Comparison of ENCODE assay signal across 11 cellular contexts in the genomic region with DNA sequence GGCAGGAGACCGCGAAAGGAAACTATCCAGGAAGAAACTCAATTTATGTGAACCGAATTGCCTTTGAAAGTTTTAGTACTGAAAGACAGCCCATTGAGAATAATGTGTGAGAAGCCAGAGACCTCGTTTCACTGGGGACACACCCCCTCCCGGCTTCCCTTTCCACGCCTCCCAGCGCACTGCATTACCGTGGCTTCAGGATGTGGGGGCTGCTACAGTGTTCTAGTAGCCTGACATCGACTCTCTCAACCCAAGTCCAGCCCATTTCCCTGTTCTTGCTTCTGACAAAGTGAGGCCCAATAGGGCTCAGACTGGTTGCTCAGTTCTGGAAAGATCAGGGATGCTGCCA.
A peak's percentile ranks its signal among the peaks of the same experiment; 100 is the strongest.
DNase-seq lines count a peak whose midpoint lies in the region; ATAC-seq and TF ChIP-seq lines count a peak whose summit lies in the region.
"Had no signal": no experiment of that assay in that cellular context is flagged by ENCODE, and none has a peak within 500 bp of the region (broad histone marks: within the 10 kb centered on the region; RNA-seq: fewer than 3 reads in every experiment).

No MANE protein-coding gene starts in this region.

- H3K27me3 ChIP-seq in GM06990 (replicated peaks; ENCODE audit: control insufficient read depth, insufficient read depth, low read length) (no peaks in the 10 kb centered on the region), OCI-LY1 (ENCODE audit: insufficient read depth, low read length) (no peaks in the 10 kb centered on the region)

- H3K9ac ChIP-seq in OCI-LY1 (ENCODE audit: low read length) = peak overlapping the region; percentile 94

- ATAC-seq in GM21367 (IDR thresholded peaks at IDR 0.05; ENCODE audit: unreplicated experiment) (peak; percentile 15), memory B cell (ENCODE audit: low read depth) (no peak)
- ATAC-seq: left ventricle myocardium superior had no signal

- H3K4me1 ChIP-seq in OCI-LY1 (ENCODE audit: insufficient read depth, low read length, severe bottlenecking) = peaks cover 70% of the 10 kb centered on the region

- H3K4me3 ChIP-seq in GM06990 (replicated peaks; ENCODE audit: low read depth, low read length) (peak overlapping the region; percentile 87), OCI-LY1 (ENCODE audit: low read depth, low read length, poor library complexity, severe bottlenecking) (peak overlapping the region; percentile 82)
- H3K4me3 ChIP-seq: thoracic aorta had no signal

- H3K9me3 ChIP-seq in OCI-LY1 (ENCODE audit: low read length) = no peaks in the 10 kb centered on the region
- H3K9me3 ChIP-seq: thoracic aorta had no signal

- H3K36me3 ChIP-seq in GM06990 (ENCODE audit: control insufficient read depth, insufficient read depth, low read length) = no peaks in the 10 kb centered on the region
- peaks cover 12% of the 10 kb centered on the region for H3K36me3 ChIP-seq in OCI-LY1 (ENCODE audit: insufficient read depth, low read length)
- H3K36me3 ChIP-seq: thoracic aorta had no signal

- H3K27me3 Mint-ChIP-seq in memory B cell = no peaks in the 10 kb centered on the region

- no peak overlapping the region for H2AFZ ChIP-seq in OCI-LY1 (ENCODE audit: low read length)

- peak; percentile 76 for DNase-seq in GM06990 (ENCODE audit: extremely low read depth, insufficient read length)
- DNase-seq in memory B cell (ENCODE audit: low spot score in 2 of 2) = no peak
- DNase-seq in activated CD4-positive, CD25-positive, alpha-beta regulatory T cell (lab: John Stamatoyannopoulos, UW) = no peak
- no peak for DNase-seq in activated gamma-delta T cell treated with Interleukin-2 at 50 U/mL for 16 hours
- DNase-seq in T-helper 2 cell = no peak
- DNase-seq in substantia nigra (lab: John Stamatoyannopoulos, UW) = no peak
- DNase-seq: left ventricle myocardium superior had no signal

- peaks cover 5% of the 10 kb centered on the region; the same call in 1 of the 2 replicates for H3F3A ChIP-seq in OCI-LY1 (ENCODE audit: insufficient read depth, low read length)

- TF ChIP-seq CTCF in GM06990 (IDR thresholded peaks at IDR 0.05; ENCODE audit: insufficient read depth, low read length, poor library complexity, severe bottlenecking) (no peak), OCI-LY1 (IDR thresholded peaks at IDR 0.05; ENCODE audit: low read length) (no peak)

- peaks cover 39% of the 10 kb centered on the region for H3K4me1 Mint-ChIP-seq in memory B cell

- peak overlapping the region; percentile 97 for H3K4me3 Mint-ChIP-seq in memory B cell

- H3K27ac ChIP-seq in OCI-LY1 (ENCODE audit: low read depth, low read length, poor library complexity, severe bottlenecking) (peak overlapping the region; percentile 97), substantia nigra (ENCODE audit: low read depth, low read length, poor library complexity, severe bottlenecking) (no peak overlapping the region)
- H3K27ac ChIP-seq: thoracic aorta had no signal

- peaks cover 60% of the 10 kb centered on the region for H3K79me2 ChIP-seq in OCI-LY1 (ENCODE audit: insufficient read depth, low read length)

- H4K20me1 ChIP-seq in OCI-LY1 (ENCODE audit: insufficient read depth, low read length) = no peaks in the 10 kb centered on the region

- no peaks in the 10 kb centered on the region for H3K9me3 Mint-ChIP-seq in memory B cell

- peak overlapping the region; percentile 88 for H3K4me2 ChIP-seq in OCI-LY1 (ENCODE audit: low read length)

- peaks cover 5% of the 10 kb centered on the region for H3K36me3 Mint-ChIP-seq in memory B cell

- H3K9me2 ChIP-seq in OCI-LY1 (ENCODE audit: low read depth, low read length) = no peaks in the 10 kb centered on the region

- peak overlapping the region; percentile 85 for H3K27ac Mint-ChIP-seq in memory B cell
- H3K27ac Mint-ChIP-seq: progenitor cell of endocrine pancreas had no signal
